In the genomic region with DNA sequence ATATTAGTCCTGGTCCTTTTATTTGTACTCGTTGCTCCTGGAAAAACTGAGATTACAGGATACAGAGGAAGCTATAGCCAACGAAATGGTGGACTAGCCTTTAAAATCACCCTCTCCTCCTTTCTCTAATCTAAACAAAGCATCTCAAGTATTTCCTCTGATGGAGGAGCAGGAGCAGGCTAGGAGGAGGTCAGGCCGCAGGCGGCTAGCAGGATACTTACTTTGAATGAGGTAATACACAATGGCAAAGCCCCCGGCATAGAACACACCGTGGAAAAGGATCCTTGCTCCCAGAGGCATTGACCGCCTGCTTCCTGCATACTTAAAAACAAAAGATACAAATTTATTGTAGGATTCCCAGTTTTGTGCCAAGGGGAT, we compare ENCODE assay signal across 8 cellular contexts.
DNase-seq lines count a peak whose midpoint lies in the region; ATAC-seq and TF ChIP-seq lines count a peak whose summit lies in the region.

No MANE protein-coding gene starts in this region.

- H3K36me3 ChIP-seq in body of pancreas (replicated peaks in 1 of 2; ENCODE audit: insufficient read depth in 1 of 2, low read depth in 2 of 2): no peaks in the 10 kb centered on the region
- H3K36me3 ChIP-seq in right lobe of liver: peaks cover 0 to 6% (median 0%) of the 10 kb centered on the region in 4 donors
- peaks cover 31% of the 10 kb centered on the region for H3K36me3 ChIP-seq in upper lobe of right lung

- H3K4me3 ChIP-seq in body of pancreas (no peak overlapping the region), right lobe of liver (no peak overlapping the region), upper lobe of right lung (no peak overlapping the region)

- H3K9me3 ChIP-seq in body of pancreas (no peaks in the 10 kb centered on the region), right lobe of liver (no peaks in the 10 kb centered on the region), upper lobe of right lung (no peaks in the 10 kb centered on the region)

- H3K27ac ChIP-seq in body of pancreas: peak overlapping the region; percentile 52 to 90 (median 82)
- peak overlapping the region; percentile 47 to 76 (median 67) for H3K27ac ChIP-seq in right lobe of liver
- peak overlapping the region; percentile 89 for H3K27ac ChIP-seq in upper lobe of right lung

- H3K27me3 ChIP-seq in body of pancreas: no peaks in the 10 kb centered on the region
- H3K27me3 ChIP-seq in right lobe of liver: no peaks in the 10 kb centered on the region
- H3K27me3 ChIP-seq in upper lobe of right lung: no peaks in the 10 kb centered on the region

- H3K4me3 Mint-ChIP-seq in activated naive CD4-positive, alpha-beta T cell treated with anti-CD3 and anti-CD28 coated beads, Interleukin-2, amount 50 U/mL, for 24 hours: peak overlapping the region; percentile 87

- intact Hi-C loops in body of pancreas (cut with DNase I): no loop called here
- intact Hi-C loops in right lobe of liver (cut with DNase I): no loop called here
- intact Hi-C loops in upper lobe of right lung (cut with DNase I): no loop called here

- peaks cover 97% of the 10 kb centered on the region for H3K4me1 Mint-ChIP-seq in activated naive CD4-positive, alpha-beta T cell treated with anti-CD3 and anti-CD28 coated beads, Interleukin-2, amount 50 U/mL, for 24 hours

- peaks cover 63% of the 10 kb centered on the region for H3K4me1 ChIP-seq in body of pancreas
- H3K4me1 ChIP-seq in right lobe of liver: peaks cover 0 to 19% (median 7%) of the 10 kb centered on the region in 4 donors
- peaks cover 65% of the 10 kb centered on the region for H3K4me1 ChIP-seq in upper lobe of right lung

- ATAC-seq in body of pancreas (no peak), right lobe of liver (peak in 1 of 4 donors; percentile 36), upper lobe of right lung (no peak), GM18870 (IDR thresholded peaks at IDR 0.05; ENCODE audit: unreplicated experiment) (no peak), GM19455 (IDR thresholded peaks at IDR 0.05; ENCODE audit: unreplicated experiment) (no peak)

- 39 to 55% methylated on average over 7 of the region's 7 CpGs for WGBS in body of pancreas, 2 donors
- 61% methylated on average over 7 of the region's 7 CpGs for WGBS in right lobe of liver (ENCODE audit: insufficient coverage, low coverage, low lambda C conversion rate, missing lambda C conversion rate)

- no peak for DNase-seq in activated naive CD4-positive, alpha-beta T cell (lab: John Stamatoyannopoulos, UW)
- DNase-seq in body of pancreas: no peak
- DNase-seq in right lobe of liver: no peak
- DNase-seq in upper lobe of right lung: no peak
- no peak for DNase-seq in NK-92 treated with Interleukin-12 subunit alpha and Interleukin-12 subunit beta, amount 100 ng/mL, for 24 hours (lab: John Stamatoyannopoulos, UW)

- H3K36me3 Mint-ChIP-seq in activated naive CD4-positive, alpha-beta T cell treated with anti-CD3 and anti-CD28 coated beads, Interleukin-2, amount 50 U/mL, for 24 hours: peaks cover 27% of the 10 kb centered on the region

- TF ChIP-seq POLR2A in body of pancreas (IDR thresholded peaks at IDR 0.05) (no peak), right lobe of liver (IDR thresholded peaks at IDR 0.05) (no peak)

- H3K27me3 Mint-ChIP-seq in activated naive CD4-positive, alpha-beta T cell treated with anti-CD3 and anti-CD28 coated beads, Interleukin-2, amount 50 U/mL, for 24 hours: no peaks in the 10 kb centered on the region

- peak overlapping the region; percentile 97 for H3K27ac Mint-ChIP-seq in activated naive CD4-positive, alpha-beta T cell treated with anti-CD3 and anti-CD28 coated beads, Interleukin-2, amount 50 U/mL, for 24 hours

- H3K9me3 Mint-ChIP-seq in activated naive CD4-positive, alpha-beta T cell treated with anti-CD3 and anti-CD28 coated beads, Interleukin-2, amount 50 U/mL, for 24 hours: no peaks in the 10 kb centered on the region

- TF ChIP-seq CTCF in body of pancreas (IDR thresholded peaks at IDR 0.05): no peak
- TF ChIP-seq CTCF in right lobe of liver (IDR thresholded peaks at IDR 0.05): no peak
- TF ChIP-seq CTCF in upper lobe of right lung (IDR thresholded peaks at IDR 0.05): no peak
